10 cellular contexts compared by ENCODE assay signal in the genomic region with DNA sequence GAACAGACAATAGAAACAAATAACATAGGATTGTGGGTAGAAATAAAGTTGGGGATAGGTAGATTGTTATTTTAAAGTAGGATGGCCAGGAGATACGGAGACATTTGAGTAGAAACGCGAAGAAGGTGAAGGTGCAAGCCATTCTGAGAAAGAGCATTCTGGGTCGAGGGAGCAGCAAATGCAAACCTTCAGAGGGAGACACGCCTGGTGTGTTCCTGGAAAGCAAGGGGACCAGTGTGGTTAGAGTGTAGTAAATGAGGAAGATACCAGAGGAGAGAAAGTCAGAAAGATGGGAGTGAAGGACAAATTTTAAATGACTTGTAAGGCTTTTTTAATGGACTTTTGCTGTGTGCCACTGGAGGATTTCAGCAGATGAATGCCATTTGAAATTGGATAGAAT. TPM values are rescaled to one million over a fixed set of nuclear protein-coding genes. Genes with fewer than 3 reads are reported as not detected.
DNase-seq lines count a peak whose midpoint lies in the region; ATAC-seq and TF ChIP-seq lines count a peak whose summit lies in the region.
"Had no signal": no experiment of that assay in that cellular context is flagged by ENCODE, and none has a peak within 500 bp of the region (broad histone marks: within the 10 kb centered on the region; RNA-seq: fewer than 3 reads in every experiment).

No MANE protein-coding gene starts in this region.

- no peaks in the 10 kb centered on the region for H3K27me3 ChIP-seq in CD4-positive, CD25-positive, alpha-beta regulatory T cell (ENCODE audit: control insufficient read depth, insufficient read depth, low read length)
- no peaks in the 10 kb centered on the region for H3K27me3 ChIP-seq in IMR-90 (ENCODE audit: control insufficient read depth, insufficient read depth, low read length)
- H3K27me3 ChIP-seq in muscle layer of duodenum (ENCODE audit: low read depth, low read length), result no peaks in the 10 kb centered on the region
- H3K27me3 ChIP-seq in body of pancreas, result no peaks in the 10 kb centered on the region

- dilution Hi-C loops in IMR-90 (cut with HindIII; ENCODE audit: low sequenced_read_pairs, unreplicated experiment), result no loop called here

- no peak overlapping the region for H2BK20ac ChIP-seq in IMR-90 (ENCODE audit: low read depth, low read length)

- peak overlapping the region; percentile 96 to 100 (median 98) for H3K4me3 Mint-ChIP-seq in CD4-positive, CD25-positive, alpha-beta regulatory T cell

- peaks cover 16 to 54% (median 41%) of the 10 kb centered on the region in 4 donors for H3K4me1 Mint-ChIP-seq in CD4-positive, CD25-positive, alpha-beta regulatory T cell

- H3K9me3 Mint-ChIP-seq in CD4-positive, CD25-positive, alpha-beta regulatory T cell, result peaks cover 0 to 1% (median 0%) of the 10 kb centered on the region in 7 donors

- TF ChIP-seq CTCF in IMR-90 (conservative IDR thresholded peaks at IDR 0.05; ENCODE audit: low read depth, low read length) (no peak), body of pancreas (IDR thresholded peaks at IDR 0.05) (no peak)

- no peak overlapping the region for H2BK15ac ChIP-seq in IMR-90 (ENCODE audit: low read depth, low read length)

- 0 out of 2 replicates have a peak, but pooled peaks cover 3% of the 10 kb centered on the region for H3K9me1 ChIP-seq in IMR-90 (ENCODE audit: insufficient read depth, low read length)

- no peak overlapping the region for H2AFZ ChIP-seq in IMR-90 (replicated peaks; ENCODE audit: low read length, poor library complexity)

- peaks cover 18% of the 10 kb centered on the region for H3K4me1 ChIP-seq in CD4-positive, CD25-positive, alpha-beta regulatory T cell (ENCODE audit: control insufficient read depth, insufficient read depth, low read length, poor library complexity, severe bottlenecking)
- H3K4me1 ChIP-seq in IMR-90 (ENCODE audit: control insufficient read depth, insufficient read depth, low read length) (peaks cover 3% of the 10 kb centered on the region; the same call in 1 of the 2 replicates), muscle layer of duodenum (ENCODE audit: control insufficient read depth in 1 of 2, insufficient read depth in 2 of 2, low read length in 2 of 2) (peaks cover 5 to 18% of the 10 kb centered on the region in 2 donors), body of pancreas (peaks cover 18% of the 10 kb centered on the region)

- in situ Hi-C loops in IMR-90 (cut with MboI; ENCODE audit: low sequenced_read_pairs), result loop anchor here (25.0 kb wide), 1 partner anchor 572 kb away; no protein-coding TSS in a partner anchor

- H3K27me3 Mint-ChIP-seq in CD4-positive, CD25-positive, alpha-beta regulatory T cell, result peaks cover 5% of the 10 kb centered on the region

- H3K9ac ChIP-seq in IMR-90 (ENCODE audit: low read depth, low read length), result no peak overlapping the region

- 88 to 93% methylated on average over 3 to 4 of the region's 5 CpGs for WGBS in IMR-90 (ENCODE audit: extremely low coverage in 2 of 2, insufficient read length in 1 of 2), 2 experiments
- 68 to 78% methylated on average over 5 of the region's 5 CpGs for WGBS in body of pancreas, 2 donors

- peaks cover 28% of the 10 kb centered on the region for H3K36me3 Mint-ChIP-seq in CD4-positive, CD25-positive, alpha-beta regulatory T cell

- TF ChIP-seq POLR2A in IMR-90 (IDR thresholded peaks at IDR 0.05; ENCODE audit: low read depth, low read length) (no peak), body of pancreas (IDR thresholded peaks at IDR 0.05) (no peak)

- H2AK9ac ChIP-seq in IMR-90 (replicated peaks; ENCODE audit: low read depth, low read length, poor library complexity), result no peak overlapping the region

- no peak overlapping the region for H3K23ac ChIP-seq in IMR-90 (ENCODE audit: low read depth, low read length)

- no peaks in the 10 kb centered on the region for H4K20me1 ChIP-seq in IMR-90 (ENCODE audit: insufficient read depth, low read length)

- H3K4me3 ChIP-seq in CD4-positive, CD25-positive, alpha-beta regulatory T cell (ENCODE audit: low read depth, low read length), result peak overlapping the region; percentile 93
- H3K4me3 ChIP-seq in IMR-90 (ENCODE audit: insufficient read depth, low read depth, low read length), result no peak overlapping the region
- H3K4me3 ChIP-seq in muscle layer of duodenum (ENCODE audit: low read depth in 1 of 2, low read length in 2 of 2), result peak overlapping the region; percentile 90 to 98
- no peak overlapping the region for H3K4me3 ChIP-seq in body of pancreas

- CTCF ChIA-PET in IMR-90 (lab: Yijun Ruan, JAX), result no interaction called here

- no peak overlapping the region for H2BK5ac ChIP-seq in IMR-90 (ENCODE audit: low read depth, low read length, poor library complexity, severe bottlenecking)

- peaks cover 26 to 47% of the 10 kb centered on the region in 2 experiments for H3K79me1 ChIP-seq in IMR-90 (ENCODE audit: low read depth in 1 of 2, low read length in 2 of 2)

- H3K4me2 ChIP-seq in IMR-90 (ENCODE audit: low read depth, low read length), result peak overlapping the region; percentile 64; the same call in 1 of the 2 replicates

- no peak overlapping the region for H2AK5ac ChIP-seq in IMR-90 (ENCODE audit: low read depth, low read length)

- POLR2A ChIA-PET in IMR-90 (lab: Charles Lee; ENCODE audit: unreplicated experiment), result no interaction called here

- ATAC-seq in CD4-positive, CD25-positive, alpha-beta regulatory T cell (ENCODE audit: low read depth in 2 of 2), result no peak
- no peak for ATAC-seq in IMR-90 (ENCODE audit: low read depth)
- no peak for ATAC-seq in body of pancreas
- no peak for ATAC-seq in GM21360 (IDR thresholded peaks at IDR 0.05; ENCODE audit: unreplicated experiment)
- ATAC-seq in GM21723 (IDR thresholded peaks at IDR 0.05; ENCODE audit: unreplicated experiment), result no peak

- peak overlapping the region; percentile 67 to 100 (median 99) for H3K27ac Mint-ChIP-seq in CD4-positive, CD25-positive, alpha-beta regulatory T cell

- peaks cover 14% of the 10 kb centered on the region for H3K36me3 ChIP-seq in CD4-positive, CD25-positive, alpha-beta regulatory T cell (ENCODE audit: control insufficient read depth, insufficient read depth, low read length)
- 0 out of 2 replicates have a peak, but pooled peaks cover 2% of the 10 kb centered on the region for H3K36me3 ChIP-seq in IMR-90 (ENCODE audit: control insufficient read depth, insufficient read depth, low read length)
- peaks cover 0 to 20% of the 10 kb centered on the region in 2 donors for H3K36me3 ChIP-seq in muscle layer of duodenum (ENCODE audit: control insufficient read depth in 1 of 2, insufficient read depth in 2 of 2, low read length in 2 of 2)
- peaks cover 0 to 2% of the 10 kb centered on the region in 2 donors for H3K36me3 ChIP-seq in body of pancreas (replicated peaks in 1 of 2; ENCODE audit: insufficient read depth in 1 of 2, low read depth in 2 of 2)

- no peak overlapping the region for H4K5ac ChIP-seq in IMR-90 (ENCODE audit: low read depth, low read length)

- no peak overlapping the region for H3K4ac ChIP-seq in IMR-90 (ENCODE audit: low read depth, low read length)

- no peak overlapping the region for H2BK120ac ChIP-seq in IMR-90 (ENCODE audit: low read depth, low read length)

- no peak overlapping the region for H4K91ac ChIP-seq in IMR-90 (ENCODE audit: insufficient read depth, low read depth, low read length)

- no peaks in the 10 kb centered on the region for H3K9me3 ChIP-seq in CD4-positive, CD25-positive, alpha-beta regulatory T cell (ENCODE audit: control insufficient read depth in 2 of 2, low read length in 2 of 2)
- no peaks in the 10 kb centered on the region for H3K9me3 ChIP-seq in IMR-90 (ENCODE audit: control insufficient read depth, insufficient read depth, low read length)
- no peaks in the 10 kb centered on the region for H3K9me3 ChIP-seq in muscle layer of duodenum (ENCODE audit: control insufficient read depth in 1 of 2, low read length in 2 of 2)
- H3K9me3 ChIP-seq in body of pancreas, result no peaks in the 10 kb centered on the region

- intact Hi-C loops in IMR-90 (cut with micrococcal nuclease) (no loop called here), body of pancreas (cut with DNase I) (no loop called here)

- TF ChIP-seq RAD21 in IMR-90 (IDR thresholded peaks at IDR 0.05; ENCODE audit: low read length), result no peak

- H3K56ac ChIP-seq in IMR-90 (ENCODE audit: extremely low read depth, insufficient read depth, low read length), result no peak overlapping the region

- DNase-seq in CD4-positive, CD25-positive, alpha-beta regulatory T cell, result peak in 1 of 3 donors; percentile 7
- DNase-seq in IMR-90, result no peak
- DNase-seq in body of pancreas, result no peak
- DNase-seq in activated CD4-positive, alpha-beta T cell treated with anti-CD3 and anti-CD28 coated beads, Interleukin-2, amount 50 U/mL, for 4 hours, result no peak
- DNase-seq: NCI-H1105 treated with DMSO at 0.1 percent for 48 hours, substantia nigra had no signal

- no peak overlapping the region for H3K14ac ChIP-seq in IMR-90 (replicated peaks; ENCODE audit: low read depth, low read length)

- H4K8ac ChIP-seq in IMR-90 (ENCODE audit: low read depth in 2 of 2, low read length in 2 of 2), result no peak overlapping the region

- no peak overlapping the region for H3K18ac ChIP-seq in IMR-90 (ENCODE audit: low read depth, low read length)

- BruUV-seq in IMR-90 (replicated peaks; lab: Mats Ljungman, UMichigan), result no TSS peak

- H3K27ac ChIP-seq in CD4-positive, CD25-positive, alpha-beta regulatory T cell (ENCODE audit: insufficient read depth, low read length, poor library complexity, severe bottlenecking), result peak overlapping the region; percentile 98
- no peak overlapping the region for H3K27ac ChIP-seq in IMR-90 (ENCODE audit: insufficient read depth, low read length)
- H3K27ac ChIP-seq in angular gyrus (ENCODE audit: low read depth, low read length), result peak overlapping the region; percentile 98
- H3K27ac ChIP-seq in muscle layer of duodenum (ENCODE audit: low read length), result no peak overlapping the region
- H3K27ac ChIP-seq in body of pancreas, result peak overlapping the region in 1 of 4 donors; percentile 100

TF ChIP-seq in IMR-90, 13 proteins besides CTCF, POLR2A, EP300 and RAD21 (continues in another document):
- TF ChIP-seq RFX5 (IDR thresholded peaks at IDR 0.05; ENCODE audit: low read depth, low read length), result no peak
- TF ChIP-seq, protein P1, sequence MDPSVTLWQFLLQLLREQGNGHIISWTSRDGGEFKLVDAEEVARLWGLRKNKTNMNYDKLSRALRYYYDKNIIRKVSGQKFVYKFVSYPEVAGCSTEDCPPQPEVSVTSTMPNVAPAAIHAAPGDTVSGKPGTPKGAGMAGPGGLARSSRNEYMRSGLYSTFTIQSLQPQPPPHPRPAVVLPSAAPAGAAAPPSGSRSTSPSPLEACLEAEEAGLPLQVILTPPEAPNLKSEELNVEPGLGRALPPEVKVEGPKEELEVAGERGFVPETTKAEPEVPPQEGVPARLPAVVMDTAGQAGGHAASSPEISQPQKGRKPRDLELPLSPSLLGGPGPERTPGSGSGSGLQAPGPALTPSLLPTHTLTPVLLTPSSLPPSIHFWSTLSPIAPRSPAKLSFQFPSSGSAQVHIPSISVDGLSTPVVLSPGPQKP (IDR thresholded peaks at IDR 0.05; ENCODE audit: borderline replicate concordance, low read depth, low read length), result no peak

RNA-seq across cellular contexts. Expression of gene CYP20A1, which starts 1.7 kb away (rescaled TPM):
- total RNA-seq in CD4-positive, CD25-positive, alpha-beta regulatory T cell, result 36.6 TPM
- polyA plus RNA-seq in CD4-positive, CD25-positive, alpha-beta regulatory T cell, result 10 to 100 TPM; 26.0 to 30.8 (median 28.2) TPM
- 16.8 and 26.9 TPM in 2 replicates for total RNA-seq in IMR-90 (2012; rRNA removed)
- 5.0 and 7.0 TPM in 2 replicates for polyA plus RNA-seq in IMR-90 (2012; rRNA removed)
- 2.1 and 3.6 TPM in 2 replicates for polyA plus RNA-seq in IMR-90 (2012; cell fraction: cytosol; rRNA removed)
- polyA plus RNA-seq in IMR-90 (2012; cell fraction: nucleus; rRNA removed; ENCODE audit: low replicate concordance), result 1.6 and 6.2 TPM in 2 replicates
- total RNA-seq in body of pancreas, result 10 to 100 TPM; 18.9 to 21.4 TPM

Comparison
In these comparisons a context has a peak if more than half of its experiments do, and no peak if none do; other contexts are left out.
1. H3K27ac ChIP-seq: peak in CD4-positive, CD25-positive, alpha-beta regulatory T cell (single experiment) and angular gyrus (single experiment); none in IMR-90 (single experiment) and muscle layer of duodenum (single experiment).
2. H3K4me3 ChIP-seq: peak in CD4-positive, CD25-positive, alpha-beta regulatory T cell (single experiment) and muscle layer of duodenum (2 of 2); none in IMR-90 (single experiment) and body of pancreas (0 of 2).